ENCODE assay signal across 23 cellular contexts in the genomic region with DNA sequence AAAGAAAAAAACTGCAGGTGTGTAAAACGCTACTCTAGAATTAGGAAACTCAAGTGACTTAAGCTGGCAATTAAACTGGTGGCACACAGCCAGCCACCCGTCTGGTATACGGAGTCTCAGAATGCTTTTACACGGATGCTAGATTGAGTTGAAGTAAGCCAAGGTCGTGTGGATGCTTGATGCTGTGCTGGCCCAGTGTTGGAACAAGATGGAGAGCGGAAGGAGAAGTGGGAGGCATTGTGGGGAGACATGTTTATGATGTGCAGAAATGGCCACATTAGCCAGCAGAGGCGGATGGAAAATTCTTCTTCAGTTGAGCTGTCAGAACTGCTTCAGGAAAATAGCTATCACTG.
"Had no signal": no experiment of that assay in that cellular context is flagged by ENCODE, and none has a peak within 500 bp of the region (broad histone marks: within the 10 kb centered on the region; RNA-seq: fewer than 3 reads in every experiment).

No MANE protein-coding gene starts in this region.

- DNase-seq: activated B cell treated with CpG ODN at 0.5 μM for 24 hours; activated CD4-positive, alpha-beta T cell treated with anti-CD3 and anti-CD28 coated beads for 36 hours; activated CD4-positive, alpha-beta T cell treated with anti-CD3 and anti-CD28 coated beads, Interleukin-2, amount 50 U/mL, for 4 hours; activated CD8-positive, alpha-beta memory T cell treated with anti-CD3 and anti-CD28 coated beads for 24 hours; activated CD8-positive, alpha-beta memory T cell treated with anti-CD3 and anti-CD28 coated beads, Interleukin-2, amount 50 U/mL, for 4 hours; activated naive CD4-positive, alpha-beta T cell; activated T-cell treated with anti-CD3 and anti-CD28 coated beads, Interleukin-2, amount 50 U/mL, for 24 hours; adrenal gland; cerebellar nuclear complex; endodermal cell; esophagus squamous epithelium; left lung; sigmoid colon; stimulated activated CD4-positive, alpha-beta T cell treated with anti-CD3 and anti-CD28 coated beads, Interleukin-15, amount 100 ng/mL, for 24 hours; stomach; T1000; transverse colon had no signal

- H3K4me3 ChIP-seq: adrenal gland, breast epithelium, coronary artery, esophagus squamous epithelium, left lung, sigmoid colon, smooth muscle cell, stomach, suprapubic skin, transverse colon had no signal

- H3K9me3 ChIP-seq: adrenal gland, breast epithelium, esophagus squamous epithelium, left lung, neutrophil, sigmoid colon, suprapubic skin, transverse colon had no signal

- H3K4me1 ChIP-seq: adrenal gland, breast epithelium, esophagus squamous epithelium, left lung, sigmoid colon, stomach, suprapubic skin, transverse colon had no signal

- H3K27ac ChIP-seq: adrenal gland, breast epithelium, coronary artery, esophagus squamous epithelium, left lung, neutrophil, sigmoid colon, stomach, suprapubic skin, transverse colon had no signal

- H3K36me3 ChIP-seq: adrenal gland, breast epithelium, esophagus squamous epithelium, left lung, neutrophil, sigmoid colon, stomach, suprapubic skin, transverse colon had no signal

- H3K27me3 ChIP-seq: breast epithelium, esophagus squamous epithelium, left lung, neutrophil, sigmoid colon, stomach, suprapubic skin, transverse colon had no signal

- ATAC-seq: activated CD4-positive, alpha-beta T cell treated with anti-CD3 and anti-CD28 coated beads for 36 hours; left lung; stimulated activated memory B cell treated with anti-CD40 and anti-IgM and Interleukin-4, amounts not matched to agents 10 μg/mL and 1 μg/mL and 100 μg/mL, for 72 hours had no signal
